18 cellular contexts compared by ENCODE assay signal in genomic region chr1:205942631-205943159, GRCh38. TPM values are rescaled to one million over a fixed set of nuclear protein-coding genes. Genes with fewer than 3 reads are reported as not detected.
DNase-seq lines count a peak whose midpoint lies in the region; ATAC-seq and TF ChIP-seq lines count a peak whose summit lies in the region.
"Had no signal": no experiment of that assay in that cellular context is flagged by ENCODE, and none has a peak within 500 bp of the region (broad histone marks: within the 10 kb centered on the region; RNA-seq: fewer than 3 reads in every experiment).

No MANE protein-coding gene starts in this region.

- peaks cover 0 to 6% (median under 1%) of the 10 kb centered on the region in 4 donors for H3K4me1 Mint-ChIP-seq in naive thymus-derived CD8-positive, alpha-beta T cell

- H3K79me2 ChIP-seq in smooth muscle cell (ENCODE audit: low read depth): no peaks in the 10 kb centered on the region

- H3K27me3 Mint-ChIP-seq in naive thymus-derived CD8-positive, alpha-beta T cell: peaks cover 12 to 72% (median 61%) of the 10 kb centered on the region in 5 donors

- no peaks in the 10 kb centered on the region for H3K36me3 ChIP-seq in smooth muscle cell (ENCODE audit: low read depth)
- no peaks in the 10 kb centered on the region for H3K36me3 ChIP-seq in prostate gland
- H3K36me3 ChIP-seq: SJCRH30 had no signal

- no peak for TF ChIP-seq POLR2A in prostate gland (IDR thresholded peaks at IDR 0.05)

- H2AFZ ChIP-seq in smooth muscle cell (ENCODE audit: low read depth): no peak overlapping the region
- H2AFZ ChIP-seq: GM23248 had no signal

- intact Hi-C loops in prostate gland (cut with DNase I): no loop called here

- POLR2A ChIA-PET in naive thymus-derived CD8-positive, alpha-beta T cell (lab: Charles Lee): no interaction called here

- 55% methylated on average over 12 of the region's 12 CpGs for WGBS in smooth muscle cell (ENCODE audit: low lambda C conversion rate)
- 73% methylated on average over 12 of the region's 12 CpGs for WGBS in prostate gland

- H3K9me3 Mint-ChIP-seq in naive thymus-derived CD8-positive, alpha-beta T cell: no peaks in the 10 kb centered on the region

- H3K27ac ChIP-seq in smooth muscle cell (ENCODE audit: low read depth) (no peak overlapping the region), prostate gland (no peak overlapping the region)
- H3K27ac ChIP-seq: GM23248, RWPE1, SJCRH30 had no signal

- H3K9me3 ChIP-seq in smooth muscle cell (replicated peaks; ENCODE audit: low read depth): no peaks in the 10 kb centered on the region
- H3K9me3 ChIP-seq in prostate gland: no peaks in the 10 kb centered on the region
- H3K9me3 ChIP-seq: SJCRH30 had no signal

- no peak overlapping the region for H3K4me3 ChIP-seq in smooth muscle cell
- no peak overlapping the region for H3K4me3 ChIP-seq in prostate gland
- H3K4me3 ChIP-seq: GM23248, SJCRH30 had no signal

- no peaks in the 10 kb centered on the region for H3F3A ChIP-seq in smooth muscle cell (ENCODE audit: low read depth)

- H3K4me3 Mint-ChIP-seq in naive thymus-derived CD8-positive, alpha-beta T cell: no peak overlapping the region

- ATAC-seq in HG02588 (IDR thresholded peaks at IDR 0.05; ENCODE audit: unreplicated experiment): no peak
- ATAC-seq in naive thymus-derived CD8-positive, alpha-beta T cell: no peak
- ATAC-seq in HG02870 (IDR thresholded peaks at IDR 0.05; ENCODE audit: unreplicated experiment): no peak

- H3K4me1 ChIP-seq in smooth muscle cell (ENCODE audit: low read depth): peaks cover 14% of the 10 kb centered on the region
- H3K4me1 ChIP-seq in prostate gland (replicated peaks): no peaks in the 10 kb centered on the region
- H3K4me1 ChIP-seq: SJCRH30 had no signal

- peaks cover 27% of the 10 kb centered on the region for H3K27me3 ChIP-seq in smooth muscle cell (ENCODE audit: low read depth)
- peaks cover 8% of the 10 kb centered on the region for H3K27me3 ChIP-seq in prostate gland (replicated peaks; ENCODE audit: insufficient read depth)

- TF ChIP-seq CTCF in smooth muscle cell (IDR thresholded peaks at IDR 0.05; ENCODE audit: borderline replicate concordance, insufficient read depth, poor library complexity, severe bottlenecking) (no peak), prostate gland (IDR thresholded peaks at IDR 0.05) (no peak)

- H3K36me3 Mint-ChIP-seq in naive thymus-derived CD8-positive, alpha-beta T cell: no peaks in the 10 kb centered on the region

- no peaks in the 10 kb centered on the region for H4K20me1 ChIP-seq in smooth muscle cell (ENCODE audit: low read depth)

- H3K9ac ChIP-seq in smooth muscle cell (ENCODE audit: low read depth): no peak overlapping the region
- H3K9ac ChIP-seq: GM23248 had no signal

- peak overlapping the region; percentile 60 for H3K4me2 ChIP-seq in smooth muscle cell

- peak; percentile 24 for DNase-seq in GM03348 (ENCODE audit: low spot score)
- DNase-seq in MV-4-11 (lab: John Stamatoyannopoulos, UW): peak; percentile 4
- peak; percentile 3 for DNase-seq in kidney glomerular epithelial cell (lab: John Stamatoyannopoulos, UW)
- DNase-seq in smooth muscle cell (lab: John Stamatoyannopoulos, UW; ENCODE audit: unreplicated experiment): no peak
- DNase-seq in naive thymus-derived CD8-positive, alpha-beta T cell: no peak
- no peak for DNase-seq in prostate gland (ENCODE audit: low spot score)
- DNase-seq: GM23248; NCI-H1694; NCI-H2107; NCI-H69; NK-92 treated with Interleukin-12 subunit alpha and Interleukin-12 subunit beta, amount 100 ng/mL, for 24 hours; OCI-M1; SJCRH30 had no signal

- no peak overlapping the region for H3K27ac Mint-ChIP-seq in naive thymus-derived CD8-positive, alpha-beta T cell

RNA-seq across cellular contexts. Expression of gene SLC26A9, which starts 0.6 kb away (rescaled TPM):
- total RNA-seq in smooth muscle cell (not detected in 2 replicates), prostate gland (under 1 TPM in 1 of 2 donors, not detected in 1; 0.09 TPM)
- not detected in 2 replicates for polyA plus RNA-seq in smooth muscle cell
- total RNA-seq in naive thymus-derived CD8-positive, alpha-beta T cell: not detected
- not detected for polyA plus RNA-seq in naive thymus-derived CD8-positive, alpha-beta T cell
- total RNA-seq: GM23248, LHCN-M2 had no signal
- polyA plus RNA-seq: BJ, GM23248 had no signal

Comparison
In these comparisons a context has a peak if more than half of its experiments do, and no peak if none do; other contexts are left out.
1. DNase-seq: peak in GM03348 (single experiment), MV-4-11 (single experiment) and kidney glomerular epithelial cell (single experiment); none in smooth muscle cell (single experiment), naive thymus-derived CD8-positive, alpha-beta T cell (0 of 10) and prostate gland (single experiment).